10 cellular contexts compared by ENCODE assay signal in genomic region chr5:91074615-91075014, GRCh38.
DNase-seq lines count a peak whose midpoint lies in the region; ATAC-seq and TF ChIP-seq lines count a peak whose summit lies in the region.
"Had no signal": no experiment of that assay in that cellular context is flagged by ENCODE, and none has a peak within 500 bp of the region (broad histone marks: within the 10 kb centered on the region; RNA-seq: fewer than 3 reads in every experiment).

No MANE protein-coding gene starts in this region.

- no peaks in the 10 kb centered on the region for H3K9me3 ChIP-seq in hepatocyte (ENCODE audit: low read depth)

- no peaks in the 10 kb centered on the region for H3K36me3 ChIP-seq in hepatocyte (replicated peaks; ENCODE audit: insufficient read depth, low read depth)

- no peaks in the 10 kb centered on the region for H3K9me2 ChIP-seq in hepatocyte (replicated peaks; ENCODE audit: insufficient read depth)

- ATAC-seq in GM21423 (IDR thresholded peaks at IDR 0.05; ENCODE audit: unreplicated experiment) = peak; percentile 81
- ATAC-seq: activated CD8-positive, alpha-beta T cell treated with anti-CD3 and anti-CD28 coated beads for 36 hours had no signal

- H3K4me2 ChIP-seq in hepatocyte = no peak overlapping the region

- H3K27me3 ChIP-seq in hepatocyte = no peaks in the 10 kb centered on the region

- DNase-seq in AG08396 (ENCODE audit: low spot score) (peak; percentile 8), M059J (ENCODE audit: low read depth) (peak; percentile 60), hepatocyte (ENCODE audit: low spot score) (no peak), SKM-1 treated with dmso at 0.1 percent for 144 hours (lab: John Stamatoyannopoulos, UW; ENCODE audit: unreplicated experiment) (no peak), HuH-7 (ENCODE audit: low spot score) (no peak)
- DNase-seq in stimulated activated CD8-positive, alpha-beta memory T cell treated with anti-CD3 and anti-CD28 coated beads, Interleukin-4, amount 100 ng/mL, for 48 hours = no peak
- no peak for DNase-seq in activated CD4-positive, alpha-beta T cell treated with anti-CD3 and anti-CD28 coated beads, Interleukin-2, amount 50 U/mL, for 4 hours
- DNase-seq: activated CD8-positive, alpha-beta T cell treated with anti-CD3 and anti-CD28 coated beads for 36 hours; stimulated activated CD4-positive, alpha-beta T cell treated with anti-CD3 and anti-CD28 coated beads, Interleukin-4, amount 100 ng/mL, for 24 hours had no signal

- TF ChIP-seq CTCF in hepatocyte (IDR thresholded peaks at IDR 0.05; ENCODE audit: poor library complexity) = peak; percentile 14

- H2AFZ ChIP-seq in hepatocyte = no peak overlapping the region

- H4K20me1 ChIP-seq in hepatocyte (ENCODE audit: insufficient read depth, poor library complexity, severe bottlenecking) = no peaks in the 10 kb centered on the region

- no peaks in the 10 kb centered on the region for H3K4me1 ChIP-seq in hepatocyte (ENCODE audit: insufficient read depth)

- H3K4me3 ChIP-seq in hepatocyte = no peak overlapping the region

- H3K27ac ChIP-seq in hepatocyte = no peak overlapping the region

- H3K79me2 ChIP-seq in hepatocyte = no peaks in the 10 kb centered on the region

- WGBS in hepatocyte (ENCODE audit: low lambda C conversion rate, missing lambda C conversion rate) = 69% methylated on average over 1 of the region's 1 CpG

Comparison
In these comparisons a context has a peak if more than half of its experiments do, and no peak if none do; other contexts are left out.
1. DNase-seq: peak in AG08396 (single experiment) and M059J (single experiment); none in hepatocyte (single experiment), stimulated activated CD8-positive, alpha-beta memory T cell treated with anti-CD3 and anti-CD28 coated beads, Interleukin-4, amount 100 ng/mL, for 48 hours (single experiment), activated CD4-positive, alpha-beta T cell treated with anti-CD3 and anti-CD28 coated beads, Interleukin-2, amount 50 U/mL, for 4 hours (0 of 2), SKM-1 treated with dmso at 0.1 percent for 144 hours (single experiment) and HuH-7 (single experiment).